ENCODE assay signal across 7 cellular contexts in genomic region chr2:87326754-87327153, GRCh38.
DNase-seq lines count a peak whose midpoint lies in the region; ATAC-seq, FAIRE-seq and TF ChIP-seq lines count a peak whose summit lies in the region.
"Not testable (repeated sequence)": the region's sequence is repeated elsewhere in the genome, so short reads cannot be mapped to it uniquely, and the experiment has no call there.

No MANE protein-coding gene starts in this region.

- H3K56ac ChIP-seq in IMR-90 (ENCODE audit: extremely low read depth, insufficient read depth, low read length) = not testable (repeated sequence)

- H4K91ac ChIP-seq in IMR-90 (ENCODE audit: insufficient read depth, low read depth, low read length) = peak overlapping the region; percentile 75; the same call in 1 of the 2 replicates

- ATAC-seq in IMR-90 (ENCODE audit: low read depth); activated CD8-positive, alpha-beta T cell treated with anti-CD3 and anti-CD28 coated beads, Interleukin-2, amount 10 ng/mL, durations not matched to agents 7 days and 5 days: not testable (repeated sequence)
- peak; percentile 70 for ATAC-seq in sciatic nerve

- not testable (repeated sequence) for H3K4me3 ChIP-seq in IMR-90 (ENCODE audit: insufficient read depth, low read depth, low read length); fibroblast of the aortic adventitia (ENCODE audit: low read depth, low read length)

- not testable (repeated sequence) for BruUV-seq in IMR-90 (replicated peaks; lab: Mats Ljungman, UMichigan)

- not testable (repeated sequence) for H4K20me1 ChIP-seq in IMR-90 (ENCODE audit: insufficient read depth, low read length)

- dilution Hi-C loops in IMR-90 (cut with HindIII; ENCODE audit: low sequenced_read_pairs, unreplicated experiment) = not testable (repeated sequence)

- H3K9me3 Mint-ChIP-seq in T-helper 2 cell treated with Interferon-gamma antibody and Interleukin-4, amounts not matched to agents 5 μg/mL and 100 μg/mL, for 36 hours; activated CD8-positive, alpha-beta T cell treated with anti-CD3 and anti-CD28 coated beads, Interleukin-2, amount 10 ng/mL, durations not matched to agents 7 days and 5 days (ENCODE audit: insufficient read depth): not testable (repeated sequence)

- POLR2A ChIA-PET in IMR-90 (lab: Charles Lee; ENCODE audit: unreplicated experiment); activated CD8-positive, alpha-beta T cell treated with anti-CD3 and anti-CD28 coated beads, Interleukin-2, amount 10 ng/mL, durations not matched to agents 7 days and 5 days (lab: Charles Lee): not testable (repeated sequence)

- not testable (repeated sequence) for H3K23ac ChIP-seq in IMR-90 (ENCODE audit: low read depth, low read length)

- H3K27ac ChIP-seq in IMR-90 (ENCODE audit: insufficient read depth, low read length) = 0 out of 2 replicates have a peak overlapping the region, but pooled peaks have one; percentile 3

- H3K27me3 Mint-ChIP-seq in T-helper 2 cell treated with Interferon-gamma antibody and Interleukin-4, amounts not matched to agents 5 μg/mL and 100 μg/mL, for 36 hours (ENCODE audit: low read depth); activated CD8-positive, alpha-beta T cell treated with anti-CD3 and anti-CD28 coated beads, Interleukin-2, amount 10 ng/mL, durations not matched to agents 7 days and 5 days (ENCODE audit: low read depth): not testable (repeated sequence)

- WGBS in IMR-90 (ENCODE audit: extremely low coverage in 2 of 2, insufficient read length in 1 of 2), 2 experiments = no CpG with 5 or more reads among the region's 3 CpGs

- H2AK9ac ChIP-seq in IMR-90 (replicated peaks; ENCODE audit: low read depth, low read length, poor library complexity) = not testable (repeated sequence)

- 0 out of 2 replicates have a peak overlapping the region, but pooled peaks have one; percentile 67 for H2BK20ac ChIP-seq in IMR-90 (ENCODE audit: low read depth, low read length)

- H3K4me2 ChIP-seq in IMR-90 (ENCODE audit: low read depth, low read length) = not testable (repeated sequence)

- H3K9ac ChIP-seq in IMR-90 (ENCODE audit: low read depth, low read length) = not testable (repeated sequence)

- CTCF ChIA-PET in IMR-90 (lab: Yijun Ruan, JAX); activated CD8-positive, alpha-beta T cell treated with anti-CD3 and anti-CD28 coated beads, Interleukin-2, amount 10 ng/mL, durations not matched to agents 7 days and 5 days (lab: Charles Lee): not testable (repeated sequence)

- peak overlapping the region; percentile 65 for H2BK5ac ChIP-seq in IMR-90 (ENCODE audit: low read depth, low read length, poor library complexity, severe bottlenecking)

- H4K8ac ChIP-seq in IMR-90 (ENCODE audit: low read depth in 2 of 2, low read length in 2 of 2) = not testable (repeated sequence)

- TF ChIP-seq RAD21 in IMR-90 (IDR thresholded peaks at IDR 0.05; ENCODE audit: low read length) = not testable (repeated sequence)

- not testable (repeated sequence) for H3K9me1 ChIP-seq in IMR-90 (ENCODE audit: insufficient read depth, low read length)

- not testable (repeated sequence) for H3K4me3 Mint-ChIP-seq in T-helper 2 cell treated with Interferon-gamma antibody and Interleukin-4, amounts not matched to agents 5 μg/mL and 100 μg/mL, for 36 hours; activated CD8-positive, alpha-beta T cell treated with anti-CD3 and anti-CD28 coated beads, Interleukin-2, amount 10 ng/mL, durations not matched to agents 7 days and 5 days

- H3K4ac ChIP-seq in IMR-90 (ENCODE audit: low read depth, low read length) = 0 out of 2 replicates have a peak overlapping the region, but pooled peaks have one; percentile 43

- FAIRE-seq in urothelium cell line (lab: Jason Lieb, UNC) = peak; percentile 13

- intact Hi-C loops in IMR-90 (cut with micrococcal nuclease); sciatic nerve (cut with DNase I): not testable (repeated sequence)

- not testable (repeated sequence) for H2AFZ ChIP-seq in IMR-90 (replicated peaks; ENCODE audit: low read length, poor library complexity)

- H3K36me3 ChIP-seq in IMR-90 (ENCODE audit: control insufficient read depth, insufficient read depth, low read length) = not testable (repeated sequence)

- not testable (repeated sequence) for H3K4me1 ChIP-seq in IMR-90 (ENCODE audit: control insufficient read depth, insufficient read depth, low read length)

- in situ Hi-C loops in IMR-90 (cut with MboI; ENCODE audit: low sequenced_read_pairs) = not testable (repeated sequence)

- not testable (repeated sequence) for H2BK15ac ChIP-seq in IMR-90 (ENCODE audit: low read depth, low read length)

- not testable (repeated sequence) for H4K5ac ChIP-seq in IMR-90 (ENCODE audit: low read depth, low read length)

- not testable (repeated sequence) for TF ChIP-seq CTCF in IMR-90 (conservative IDR thresholded peaks at IDR 0.05; ENCODE audit: low read depth, low read length); fibroblast of the aortic adventitia (IDR thresholded peaks at IDR 0.05; ENCODE audit: insufficient read depth, low read length)

- DNase-seq in IMR-90; T-helper 2 cell treated with Interferon-gamma antibody and Interleukin-4, amounts not matched to agents 5 μg/mL and 100 μg/mL, for 36 hours (ENCODE audit: low spot score); activated CD8-positive, alpha-beta T cell treated with anti-CD3 and anti-CD28 coated beads, Interleukin-2, amount 10 ng/mL, durations not matched to agents 7 days and 5 days; sciatic nerve (ENCODE audit: low spot score); urothelium cell line (ENCODE audit: low spot score): not testable (repeated sequence)
- DNase-seq in fibroblast of the aortic adventitia (ENCODE audit: low read depth) (peak; percentile 44), islet precursor cell (peak; percentile 13)

- not testable (repeated sequence) for H3K14ac ChIP-seq in IMR-90 (replicated peaks; ENCODE audit: low read depth, low read length)

- not testable (repeated sequence) for H2AK5ac ChIP-seq in IMR-90 (ENCODE audit: low read depth, low read length)

- not testable (repeated sequence) for H3K18ac ChIP-seq in IMR-90 (ENCODE audit: low read depth, low read length)

- TF ChIP-seq POLR2A in IMR-90 (IDR thresholded peaks at IDR 0.05; ENCODE audit: low read depth, low read length) = not testable (repeated sequence)

- H3K9me3 ChIP-seq in IMR-90 (ENCODE audit: control insufficient read depth, insufficient read depth, low read length) = not testable (repeated sequence)

- not testable (repeated sequence) for H3K27me3 ChIP-seq in IMR-90 (ENCODE audit: control insufficient read depth, insufficient read depth, low read length)

- H3K27ac Mint-ChIP-seq in T-helper 2 cell treated with Interferon-gamma antibody and Interleukin-4, amounts not matched to agents 5 μg/mL and 100 μg/mL, for 36 hours = peak overlapping the region; percentile 70
- peak overlapping the region; percentile 52 for H3K27ac Mint-ChIP-seq in activated CD8-positive, alpha-beta T cell treated with anti-CD3 and anti-CD28 coated beads, Interleukin-2, amount 10 ng/mL, durations not matched to agents 7 days and 5 days

- H2BK120ac ChIP-seq in IMR-90 (ENCODE audit: low read depth, low read length) = 0 out of 2 replicates have a peak overlapping the region, but pooled peaks have one; percentile 15

- not testable (repeated sequence) for H3K79me1 ChIP-seq in IMR-90 (ENCODE audit: low read depth in 1 of 2, low read length in 2 of 2)

- H3K4me1 Mint-ChIP-seq in T-helper 2 cell treated with Interferon-gamma antibody and Interleukin-4, amounts not matched to agents 5 μg/mL and 100 μg/mL, for 36 hours (ENCODE audit: low read depth) = peaks cover 28% of the 10 kb centered on the region
- H3K4me1 Mint-ChIP-seq in activated CD8-positive, alpha-beta T cell treated with anti-CD3 and anti-CD28 coated beads, Interleukin-2, amount 10 ng/mL, durations not matched to agents 7 days and 5 days (ENCODE audit: low read depth) = peaks cover 29% of the 10 kb centered on the region

- not testable (repeated sequence) for H3K36me3 Mint-ChIP-seq in T-helper 2 cell treated with Interferon-gamma antibody and Interleukin-4, amounts not matched to agents 5 μg/mL and 100 μg/mL, for 36 hours (ENCODE audit: low read depth); activated CD8-positive, alpha-beta T cell treated with anti-CD3 and anti-CD28 coated beads, Interleukin-2, amount 10 ng/mL, durations not matched to agents 7 days and 5 days (ENCODE audit: low read depth)
